ENCODE assay signal across 36 cellular contexts in genomic region chr5:41093803-41094202, GRCh38. TPM values are rescaled to one million over a fixed set of nuclear protein-coding genes. Genes with fewer than 3 reads are reported as not detected.
"Had no signal": no experiment of that assay in that cellular context is flagged by ENCODE, and none has a peak within 500 bp of the region (broad histone marks: within the 10 kb centered on the region; RNA-seq: fewer than 3 reads in every experiment).

No MANE protein-coding gene starts in this region.

- H3K9me3 Mint-ChIP-seq: dendritic cell treated with granulocyte-macrophage colony-stimulating factor and Interleukin-4, amounts not matched to agents 40 ng/mL and 50 ng/mL, for 4 days; endodermal cell; stimulated activated effector memory CD8-positive, alpha-beta T cell treated with anti-CD3 and anti-CD28 coated beads, Interleukin-12 subunit alpha, Interleukin-12 subunit beta, amount 100 ng/mL, for 72 hours had no signal

- H3K4me3 ChIP-seq: colonic mucosa, mucosa of descending colon, pancreas, smooth muscle cell, thoracic aorta, tibial nerve, upper lobe of left lung had no signal

- H3K9me3 ChIP-seq: colonic mucosa, mucosa of descending colon, neutrophil, pancreas, thoracic aorta had no signal

- H3K27ac ChIP-seq: colonic mucosa, epithelial cell of prostate, neutrophil, pancreas, thoracic aorta, tibial nerve, upper lobe of left lung had no signal

- FAIRE-seq: keratinocyte, pancreas, urothelium cell line had no signal

- DNase-seq: colonic mucosa; effector CD8-positive, alpha-beta T cell; endodermal cell; foreskin melanocyte; glutamatergic neuron; mesenchymal stem cell; mucosa of descending colon; naive B cell; pancreas; retina; stimulated activated CD4-positive, alpha-beta T cell treated with anti-CD3 and anti-CD28 coated beads, Interleukin-12 subunit alpha, Interleukin-12 subunit beta, amount 100 ng/mL, for 4 hours; stimulated activated CD4-positive, alpha-beta T cell treated with anti-CD3 and anti-CD28 coated beads, Interleukin-1b, Interleukin-23, amount 100 ng/mL, for 48 hours; stimulated activated CD4-positive, alpha-beta T cell treated with anti-CD3 and anti-CD28 coated beads, Interleukin-4, amount 100 ng/mL, for 24 hours; stimulated activated naive CD8-positive, alpha-beta T cell treated with anti-CD3 and anti-CD28 coated beads, Interleukin-15, Interleukin-2, amounts not matched to agents 100 U/mL and 50 U/mL, for 24 hours; substantia nigra; upper lobe of left lung had no signal

- H3K4me2 ChIP-seq: smooth muscle cell had no signal

- H3K36me3 Mint-ChIP-seq: mesothelial cell of epicardium; naive B cell; natural killer cell treated with Interleukin-12 subunit alpha and Interleukin-12 subunit beta and Interleukin-15 and Interleukin-18, amount 100 ng/mL, for 72 hours; stimulated activated effector memory CD8-positive, alpha-beta T cell treated with anti-CD3 and anti-CD28 coated beads, Interleukin-12 subunit alpha, Interleukin-12 subunit beta, amount 100 ng/mL, for 72 hours had no signal

- ATAC-seq: esophagus mucosa; mucosa of descending colon; natural killer cell treated with Interleukin-12 subunit alpha and Interleukin-12 subunit beta and Interleukin-15 and Interleukin-18, amount 100 ng/mL, for 72 hours; pancreas; sciatic nerve; stimulated activated effector memory CD8-positive, alpha-beta T cell treated with anti-CD3 and anti-CD28 coated beads, Interleukin-12 subunit alpha, Interleukin-12 subunit beta, amount 100 ng/mL, for 72 hours; stimulated activated naive CD8-positive, alpha-beta T cell treated with anti-CD3 and anti-CD28 coated beads, Interleukin-15, Interleukin-2, amounts not matched to agents 100 U/mL and 50 U/mL, for 24 hours had no signal

- H3K27ac Mint-ChIP-seq: dendritic cell treated with granulocyte-macrophage colony-stimulating factor and Interleukin-4, amounts not matched to agents 40 ng/mL and 50 ng/mL, for 4 days; endodermal cell; mesothelial cell of epicardium; naive B cell; natural killer cell treated with Interleukin-12 subunit alpha and Interleukin-12 subunit beta and Interleukin-15 and Interleukin-18, amount 100 ng/mL, for 72 hours; stimulated activated effector memory CD8-positive, alpha-beta T cell treated with anti-CD3 and anti-CD28 coated beads, Interleukin-12 subunit alpha, Interleukin-12 subunit beta, amount 100 ng/mL, for 72 hours had no signal

- H3K4me1 Mint-ChIP-seq: mesothelial cell of epicardium; naive B cell; stimulated activated effector memory CD8-positive, alpha-beta T cell treated with anti-CD3 and anti-CD28 coated beads, Interleukin-12 subunit alpha, Interleukin-12 subunit beta, amount 100 ng/mL, for 72 hours had no signal

- H3K27me3 ChIP-seq: colonic mucosa, neutrophil, pancreas, tibial nerve, upper lobe of left lung had no signal

- H3K36me3 ChIP-seq: colonic mucosa, neutrophil, pancreas, thoracic aorta, tibial nerve, upper lobe of left lung had no signal

- H3K4me1 ChIP-seq: colonic mucosa, pancreas, tibial nerve, upper lobe of left lung had no signal

- H3K4me3 Mint-ChIP-seq: dendritic cell treated with granulocyte-macrophage colony-stimulating factor and Interleukin-4, amounts not matched to agents 40 ng/mL and 50 ng/mL, for 4 days; endodermal cell; mesothelial cell of epicardium; naive B cell; natural killer cell treated with Interleukin-12 subunit alpha and Interleukin-12 subunit beta and Interleukin-15 and Interleukin-18, amount 100 ng/mL, for 72 hours; neural crest cell; stimulated activated effector memory CD8-positive, alpha-beta T cell treated with anti-CD3 and anti-CD28 coated beads, Interleukin-12 subunit alpha, Interleukin-12 subunit beta, amount 100 ng/mL, for 72 hours had no signal

- H3K27me3 Mint-ChIP-seq: dendritic cell treated with granulocyte-macrophage colony-stimulating factor and Interleukin-4, amounts not matched to agents 40 ng/mL and 50 ng/mL, for 4 days; naive B cell; natural killer cell treated with Interleukin-12 subunit alpha and Interleukin-12 subunit beta and Interleukin-15 and Interleukin-18, amount 100 ng/mL, for 72 hours had no signal

RNA-seq across cellular contexts. Expression of gene MROH2B, which starts 22.7 kb away (rescaled TPM):
- total RNA-seq: chondrocyte; colonic mucosa; endodermal cell; esophagus mucosa; lower leg skin; lung microvascular endothelial cell; mesothelial cell of epicardium; mucosa of descending colon; natural killer cell treated with Interleukin-12 subunit alpha and Interleukin-12 subunit beta and Interleukin-15 and Interleukin-18, amount 100 ng/mL, for 72 hours; neural crest cell; omental fat pad; posterior vena cava; pulmonary artery endothelial cell; sciatic nerve; smooth muscle cell; thoracic aorta; tibial nerve; upper lobe of left lung had no signal
